In the genomic region with DNA sequence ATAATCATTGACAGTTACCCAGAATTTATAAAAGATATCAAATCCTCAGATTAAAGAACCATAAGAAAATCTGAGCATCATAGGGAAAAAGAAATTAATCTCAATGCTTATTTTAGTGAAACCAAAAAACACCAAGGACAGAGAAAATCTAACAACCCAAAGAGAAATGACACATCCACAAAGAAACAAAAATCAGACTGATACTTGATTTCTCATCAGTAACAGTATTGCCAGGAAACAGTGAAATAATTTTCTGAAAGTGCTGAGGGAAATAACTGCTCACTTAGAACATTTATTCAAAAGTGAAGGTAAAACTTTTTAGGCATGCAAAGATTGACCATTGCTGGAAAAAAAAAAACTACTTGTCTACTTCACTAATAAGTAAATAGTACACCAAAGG, we compare ENCODE assay signal across 16 cellular contexts. TPM values are rescaled to one million over a fixed set of nuclear protein-coding genes. Genes with fewer than 3 reads are reported as not detected.
"Had no signal": no experiment of that assay in that cellular context is flagged by ENCODE, and none has a peak within 500 bp of the region (broad histone marks: within the 10 kb centered on the region; RNA-seq: fewer than 3 reads in every experiment).

No MANE protein-coding gene starts in this region.

- ATAC-seq: left ventricle myocardium superior had no signal

- H3K4me3 ChIP-seq: cardiac muscle cell, stomach, thoracic aorta, upper lobe of left lung had no signal

- H3K36me3 ChIP-seq: cardiac muscle cell, stomach, thoracic aorta, upper lobe of left lung had no signal

- H3K27ac Mint-ChIP-seq: immature natural killer cell, progenitor cell of endocrine pancreas had no signal

- H3K4me1 Mint-ChIP-seq: neural crest cell had no signal

- DNase-seq: activated CD4-positive, alpha-beta T cell treated with anti-CD3 and anti-CD28 coated beads, Interleukin-2, amount 50 U/mL, for 4 hours; activated naive CD4-positive, alpha-beta T cell treated with anti-CD3 and anti-CD28 coated beads, Interleukin-2, amount 50 U/mL, for 16 hours; amniotic stem cell; dermis blood vessel endothelial cell; effector memory CD4-positive, alpha-beta T cell; immature natural killer cell; left ventricle myocardium superior; SHP77 treated with DMSO at 0.1 percent for 48 hours; stimulated activated CD4-positive, alpha-beta T cell treated with anti-CD3 and anti-CD28 coated beads, Interleukin-2, amount 100 ng/mL, for 24 hours; stomach; T1000; upper lobe of left lung had no signal

- H3K9me3 ChIP-seq: stomach, thoracic aorta, upper lobe of left lung had no signal

- H3K4me3 Mint-ChIP-seq: immature natural killer cell, neural crest cell had no signal

- H3K27me3 Mint-ChIP-seq: progenitor cell of endocrine pancreas had no signal

- H3K9me3 Mint-ChIP-seq: immature natural killer cell had no signal

- H3K27ac ChIP-seq: cardiac muscle cell, stomach, thoracic aorta, upper lobe of left lung had no signal

- H3K4me1 ChIP-seq: stomach, upper lobe of left lung had no signal

- H3K27me3 ChIP-seq: cardiac muscle cell, stomach, upper lobe of left lung had no signal

RNA-seq across cellular contexts. Expression of a gene that starts 11.0 kb away (rescaled TPM):
- polyA plus RNA-seq: cardiac muscle cell had no signal
